In the genomic region with DNA sequence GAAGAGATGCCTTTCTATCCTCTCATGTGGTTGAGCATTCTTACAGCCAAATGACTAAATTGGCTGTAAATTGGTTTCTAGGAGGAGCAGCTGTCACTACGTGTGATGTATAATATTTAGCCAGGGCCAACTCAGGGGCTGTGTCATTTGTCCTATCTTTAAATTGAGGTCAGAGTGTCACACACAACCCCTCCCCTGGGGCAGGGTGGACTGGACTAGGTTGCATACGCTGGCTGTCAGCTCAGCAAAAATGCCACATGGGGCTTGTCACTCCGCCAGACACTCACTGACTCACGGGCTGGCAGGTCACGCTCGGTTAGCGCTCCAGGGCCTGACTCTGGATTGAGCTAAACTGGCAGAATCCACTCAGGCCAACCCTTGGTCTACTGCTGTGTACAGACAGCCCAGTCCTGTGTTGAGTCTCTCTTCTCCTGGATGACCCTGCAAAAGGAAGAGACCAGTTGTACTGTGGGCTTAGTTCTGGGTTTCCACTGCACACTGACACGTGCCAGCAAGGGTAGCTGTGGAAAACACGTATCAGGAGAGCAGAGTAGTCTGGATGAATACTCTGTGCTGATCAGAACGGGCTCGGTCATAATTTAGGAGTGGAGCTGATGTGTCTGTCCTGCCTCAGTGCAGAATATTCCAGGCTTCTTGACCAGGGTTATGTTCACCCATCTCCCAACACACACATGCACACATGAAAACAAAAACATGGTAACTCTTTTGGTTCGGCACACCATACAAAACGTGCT, we compare ENCODE assay signal across 9 cellular contexts. TPM values are rescaled to one million over a fixed set of nuclear protein-coding genes. Genes with fewer than 3 reads are reported as not detected.
A peak's percentile ranks its signal among the peaks of the same experiment; 100 is the strongest.
DNase-seq lines count a peak whose midpoint lies in the region; ATAC-seq lines count a peak whose summit lies in the region.
"Had no signal": no experiment of that assay in that cellular context is flagged by ENCODE, and none has a peak within 500 bp of the region (broad histone marks: within the 10 kb centered on the region; RNA-seq: fewer than 3 reads in every experiment).

No MANE protein-coding gene starts in this region.

- no peak for ATAC-seq in GM19328 (IDR thresholded peaks at IDR 0.05; ENCODE audit: unreplicated experiment)

- DNase-seq in SIG-M5 treated with dmso at 0.1 percent for 504 hours (lab: John Stamatoyannopoulos, UW; ENCODE audit: unreplicated experiment) (peak; percentile 3), SIG-M5 (lab: John Stamatoyannopoulos, UW) (no peak), amniotic stem cell (lab: John Stamatoyannopoulos, UW) (peak; percentile 56), iris pigment epithelial cell (ENCODE audit: low read depth) (peak; percentile 9), ureter (ENCODE audit: low spot score) (peak; percentile 78), Kasumi-1 (lab: John Stamatoyannopoulos, UW) (no peak), NCI-H226 (no peak)

RNA-seq across cellular contexts. Expression of gene SHISA2, which starts 29.1 kb away (rescaled TPM):
- total RNA-seq in ureter, result 0.21 TPM
- total RNA-seq: fibroblast of villous mesenchyme had no signal

Comparison
In these comparisons a context has a peak if more than half of its experiments do, and no peak if none do; other contexts are left out.
1. DNase-seq: peak in SIG-M5 treated with dmso at 0.1 percent for 504 hours (single experiment), amniotic stem cell (single experiment), iris pigment epithelial cell (single experiment) and ureter (single experiment); none in SIG-M5 (single experiment), Kasumi-1 (0 of 2) and NCI-H226 (single experiment).